In the genomic region with DNA sequence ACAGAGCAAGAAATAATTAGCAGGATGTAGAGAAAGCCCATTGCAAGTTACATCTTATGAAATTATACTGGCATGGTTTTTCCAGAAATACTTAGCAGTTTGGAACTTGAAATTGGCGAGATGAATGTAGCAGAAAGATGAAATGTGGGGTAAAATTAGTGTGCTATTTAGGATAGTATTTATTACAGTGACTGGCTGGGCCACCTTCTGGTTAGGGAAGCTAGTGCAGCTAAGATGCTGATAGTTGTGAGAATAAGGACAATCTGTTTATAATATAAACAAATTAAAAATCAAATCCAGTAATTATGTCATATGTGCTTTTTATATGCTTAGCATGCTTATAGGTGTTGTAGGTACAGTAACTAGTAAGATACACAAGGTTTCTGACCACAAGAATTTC, we compare ENCODE assay signal across 8 cellular contexts.
DNase-seq lines count a peak whose midpoint lies in the region; ATAC-seq and TF ChIP-seq lines count a peak whose summit lies in the region.

No MANE protein-coding gene starts in this region.

- peak; percentile 3 for DNase-seq in SIG-M5 treated with dmso at 0.1 percent for 504 hours (lab: John Stamatoyannopoulos, UW; ENCODE audit: unreplicated experiment)
- no peak for DNase-seq in SIG-M5 (lab: John Stamatoyannopoulos, UW)
- no peak for DNase-seq in esophagus squamous epithelium (lab: John Stamatoyannopoulos, UW)
- DNase-seq in thoracic aorta (ENCODE audit: low spot score) = no peak
- no peak for DNase-seq in putamen (ENCODE audit: low spot score)
- DNase-seq in NCI-H1417 treated with DMSO at 0.1 percent for 48 hours (lab: John Stamatoyannopoulos, UW) = no peak

- intact Hi-C loops in esophagus squamous epithelium (cut with DNase I) = no loop called here

- ATAC-seq in thoracic aorta (ENCODE audit: insufficient number of reproducible peaks, low FRiP score, low read depth) (no peak), GM18505 (IDR thresholded peaks at IDR 0.05; ENCODE audit: unreplicated experiment) (no peak)

- no peak for TF ChIP-seq POLR2A in esophagus squamous epithelium (IDR thresholded peaks at IDR 0.05)
- no peak for TF ChIP-seq POLR2A in GM18505 (IDR thresholded peaks at IDR 0.05; ENCODE audit: borderline replicate concordance, extremely low read depth, insufficient read depth, insufficient read length)

- H3K27ac ChIP-seq in esophagus squamous epithelium (no peak overlapping the region), thoracic aorta (no peak overlapping the region)

- WGBS in esophagus squamous epithelium, 2 donors = 44 to 55% methylated on average over 1 of the region's 1 CpG

- H3K4me3 ChIP-seq in esophagus squamous epithelium (no peak overlapping the region), thoracic aorta (no peak overlapping the region)

- H3K4me1 ChIP-seq in esophagus squamous epithelium = no peaks in the 10 kb centered on the region
- no peaks in the 10 kb centered on the region for H3K4me1 ChIP-seq in thoracic aorta (ENCODE audit: control insufficient read depth in 1 of 2, low read depth in 2 of 2)

- H3K9me3 ChIP-seq in esophagus squamous epithelium = peaks cover 0 to 9% (median 6%) of the 10 kb centered on the region in 3 donors
- H3K9me3 ChIP-seq in thoracic aorta = peaks cover 9% of the 10 kb centered on the region

- peak; percentile 59 for TF ChIP-seq CTCF in LNCAP (IDR thresholded peaks at IDR 0.05)
- TF ChIP-seq CTCF in esophagus squamous epithelium (IDR thresholded peaks at IDR 0.05) = peak; percentile 18 to 66 (median 42)
- peak; percentile 58 for TF ChIP-seq CTCF in thoracic aorta (IDR thresholded peaks at IDR 0.05)

- H3K27me3 ChIP-seq in esophagus squamous epithelium (no peaks in the 10 kb centered on the region), thoracic aorta (replicated peaks; ENCODE audit: insufficient read depth) (no peaks in the 10 kb centered on the region)

- H3K36me3 ChIP-seq in esophagus squamous epithelium = no peaks in the 10 kb centered on the region
- no peaks in the 10 kb centered on the region for H3K36me3 ChIP-seq in thoracic aorta
